In genomic region chr2:68234405-68234804, GRCh38 we compare ENCODE assay signal across 2 cellular contexts.
TF ChIP-seq lines count a peak whose summit lies in the region.

No MANE protein-coding gene starts in this region.

TF ChIP-seq in GM23338, 12 proteins besides CTCF, POLR2A, EP300 and RAD21 (continued from another document):
- TF ChIP-seq, protein P1, sequence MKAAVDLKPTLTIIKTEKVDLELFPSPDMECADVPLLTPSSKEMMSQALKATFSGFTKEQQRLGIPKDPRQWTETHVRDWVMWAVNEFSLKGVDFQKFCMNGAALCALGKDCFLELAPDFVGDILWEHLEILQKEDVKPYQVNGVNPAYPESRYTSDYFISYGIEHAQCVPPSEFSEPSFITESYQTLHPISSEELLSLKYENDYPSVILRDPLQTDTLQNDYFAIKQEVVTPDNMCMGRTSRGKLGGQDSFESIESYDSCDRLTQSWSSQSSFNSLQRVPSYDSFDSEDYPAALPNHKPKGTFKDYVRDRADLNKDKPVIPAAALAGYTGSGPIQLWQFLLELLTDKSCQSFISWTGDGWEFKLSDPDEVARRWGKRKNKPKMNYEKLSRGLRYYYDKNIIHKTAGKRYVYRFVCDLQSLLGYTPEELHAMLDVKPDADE (IDR thresholded peaks at IDR 0.05) = no peak
- TF ChIP-seq EZH2 (IDR thresholded peaks at IDR 0.05; ENCODE audit: low read depth, unreplicated experiment) (no peak), NANOG (IDR thresholded peaks at IDR 0.05; ENCODE audit: borderline replicate concordance) (no peak), ZNF331 (CRISPR knock-in tag; IDR thresholded peaks at IDR 0.05; ENCODE audit: low read depth) (no peak), CREB1 (CRISPR knock-in tag; IDR thresholded peaks at IDR 0.05; ENCODE audit: low read depth) (no peak), ZNF114 (CRISPR knock-in tag; IDR thresholded peaks at IDR 0.05) (no peak), POLR2AphosphoS5 (IDR thresholded peaks at IDR 0.05; ENCODE audit: low read depth) (no peak)
- TF ChIP-seq, protein P2, sequence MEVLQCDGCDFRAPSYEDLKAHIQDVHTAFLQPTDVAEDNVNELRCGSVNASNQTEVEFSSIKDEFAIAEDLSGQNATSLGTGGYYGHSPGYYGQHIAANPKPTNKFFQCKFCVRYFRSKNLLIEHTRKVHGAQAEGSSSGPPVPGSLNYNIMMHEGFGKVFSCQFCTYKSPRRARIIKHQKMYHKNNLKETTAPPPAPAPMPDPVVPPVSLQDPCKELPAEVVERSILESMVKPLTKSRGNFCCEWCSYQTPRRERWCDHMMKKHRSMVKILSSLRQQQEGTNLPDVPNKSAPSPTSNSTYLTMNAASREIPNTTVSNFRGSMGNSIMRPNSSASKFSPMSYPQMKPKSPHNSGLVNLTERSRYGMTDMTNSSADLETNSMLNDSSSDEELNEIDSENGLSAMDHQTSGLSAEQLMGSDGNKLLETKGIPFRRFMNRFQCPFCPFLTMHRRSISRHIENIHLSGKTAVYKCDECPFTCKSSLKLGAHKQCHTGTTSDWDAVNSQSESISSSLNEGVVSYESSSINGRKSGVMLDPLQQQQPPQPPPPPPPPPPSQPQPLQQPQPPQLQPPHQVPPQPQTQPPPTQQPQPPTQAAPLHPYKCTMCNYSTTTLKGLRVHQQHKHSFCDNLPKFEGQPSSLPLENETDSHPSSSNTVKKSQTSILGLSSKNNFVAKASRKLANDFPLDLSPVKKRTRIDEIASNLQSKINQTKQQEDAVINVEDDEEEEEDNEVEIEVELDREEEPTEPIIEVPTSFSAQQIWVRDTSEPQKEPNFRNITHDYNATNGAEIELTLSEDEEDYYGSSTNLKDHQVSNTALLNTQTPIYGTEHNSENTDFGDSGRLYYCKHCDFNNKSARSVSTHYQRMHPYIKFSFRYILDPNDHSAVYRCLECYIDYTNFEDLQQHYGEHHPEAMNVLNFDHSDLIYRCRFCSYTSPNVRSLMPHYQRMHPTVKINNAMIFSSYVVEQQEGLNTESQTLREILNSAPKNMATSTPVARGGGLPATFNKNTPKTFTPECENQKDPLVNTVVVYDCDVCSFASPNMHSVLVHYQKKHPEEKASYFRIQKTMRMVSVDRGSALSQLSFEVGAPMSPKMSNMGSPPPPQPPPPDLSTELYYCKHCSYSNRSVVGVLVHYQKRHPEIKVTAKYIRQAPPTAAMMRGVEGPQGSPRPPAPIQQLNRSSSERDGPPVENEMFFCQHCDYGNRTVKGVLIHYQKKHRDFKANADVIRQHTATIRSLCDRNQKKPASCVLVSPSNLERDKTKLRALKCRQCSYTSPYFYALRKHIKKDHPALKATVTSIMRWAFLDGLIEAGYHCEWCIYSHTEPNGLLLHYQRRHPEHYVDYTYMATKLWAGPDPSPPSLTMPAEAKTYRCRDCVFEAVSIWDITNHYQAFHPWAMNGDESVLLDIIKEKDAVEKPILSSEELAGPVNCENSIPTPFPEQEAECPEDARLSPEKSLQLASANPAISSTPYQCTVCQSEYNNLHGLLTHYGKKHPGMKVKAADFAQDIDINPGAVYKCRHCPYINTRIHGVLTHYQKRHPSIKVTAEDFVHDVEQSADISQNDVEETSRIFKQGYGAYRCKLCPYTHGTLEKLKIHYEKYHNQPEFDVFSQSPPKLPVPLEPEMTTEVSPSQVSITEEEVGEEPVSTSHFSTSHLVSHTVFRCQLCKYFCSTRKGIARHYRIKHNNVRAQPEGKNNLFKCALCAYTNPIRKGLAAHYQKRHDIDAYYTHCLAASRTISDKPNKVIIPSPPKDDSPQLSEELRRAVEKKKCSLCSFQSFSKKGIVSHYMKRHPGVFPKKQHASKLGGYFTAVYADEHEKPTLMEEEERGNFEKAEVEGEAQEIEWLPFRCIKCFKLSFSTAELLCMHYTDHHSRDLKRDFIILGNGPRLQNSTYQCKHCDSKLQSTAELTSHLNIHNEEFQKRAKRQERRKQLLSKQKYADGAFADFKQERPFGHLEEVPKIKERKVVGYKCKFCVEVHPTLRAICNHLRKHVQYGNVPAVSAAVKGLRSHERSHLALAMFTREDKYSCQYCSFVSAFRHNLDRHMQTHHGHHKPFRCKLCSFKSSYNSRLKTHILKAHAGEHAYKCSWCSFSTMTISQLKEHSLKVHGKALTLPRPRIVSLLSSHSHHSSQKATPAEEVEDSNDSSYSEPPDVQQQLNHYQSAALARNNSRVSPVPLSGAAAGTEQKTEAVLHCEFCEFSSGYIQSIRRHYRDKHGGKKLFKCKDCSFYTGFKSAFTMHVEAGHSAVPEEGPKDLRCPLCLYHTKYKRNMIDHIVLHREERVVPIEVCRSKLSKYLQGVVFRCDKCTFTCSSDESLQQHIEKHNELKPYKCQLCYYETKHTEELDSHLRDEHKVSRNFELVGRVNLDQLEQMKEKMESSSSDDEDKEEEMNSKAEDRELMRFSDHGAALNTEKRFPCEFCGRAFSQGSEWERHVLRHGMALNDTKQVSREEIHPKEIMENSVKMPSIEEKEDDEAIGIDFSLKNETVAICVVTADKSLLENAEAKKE (CRISPR knock-in tag; IDR thresholded peaks at IDR 0.05) = no peak
- TF ChIP-seq, protein P3, sequence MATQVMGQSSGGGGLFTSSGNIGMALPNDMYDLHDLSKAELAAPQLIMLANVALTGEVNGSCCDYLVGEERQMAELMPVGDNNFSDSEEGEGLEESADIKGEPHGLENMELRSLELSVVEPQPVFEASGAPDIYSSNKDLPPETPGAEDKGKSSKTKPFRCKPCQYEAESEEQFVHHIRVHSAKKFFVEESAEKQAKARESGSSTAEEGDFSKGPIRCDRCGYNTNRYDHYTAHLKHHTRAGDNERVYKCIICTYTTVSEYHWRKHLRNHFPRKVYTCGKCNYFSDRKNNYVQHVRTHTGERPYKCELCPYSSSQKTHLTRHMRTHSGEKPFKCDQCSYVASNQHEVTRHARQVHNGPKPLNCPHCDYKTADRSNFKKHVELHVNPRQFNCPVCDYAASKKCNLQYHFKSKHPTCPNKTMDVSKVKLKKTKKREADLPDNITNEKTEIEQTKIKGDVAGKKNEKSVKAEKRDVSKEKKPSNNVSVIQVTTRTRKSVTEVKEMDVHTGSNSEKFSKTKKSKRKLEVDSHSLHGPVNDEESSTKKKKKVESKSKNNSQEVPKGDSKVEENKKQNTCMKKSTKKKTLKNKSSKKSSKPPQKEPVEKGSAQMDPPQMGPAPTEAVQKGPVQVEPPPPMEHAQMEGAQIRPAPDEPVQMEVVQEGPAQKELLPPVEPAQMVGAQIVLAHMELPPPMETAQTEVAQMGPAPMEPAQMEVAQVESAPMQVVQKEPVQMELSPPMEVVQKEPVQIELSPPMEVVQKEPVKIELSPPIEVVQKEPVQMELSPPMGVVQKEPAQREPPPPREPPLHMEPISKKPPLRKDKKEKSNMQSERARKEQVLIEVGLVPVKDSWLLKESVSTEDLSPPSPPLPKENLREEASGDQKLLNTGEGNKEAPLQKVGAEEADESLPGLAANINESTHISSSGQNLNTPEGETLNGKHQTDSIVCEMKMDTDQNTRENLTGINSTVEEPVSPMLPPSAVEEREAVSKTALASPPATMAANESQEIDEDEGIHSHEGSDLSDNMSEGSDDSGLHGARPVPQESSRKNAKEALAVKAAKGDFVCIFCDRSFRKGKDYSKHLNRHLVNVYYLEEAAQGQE (IDR thresholded peaks at IDR 0.05; ENCODE audit: unreplicated experiment) = no peak

TF ChIP-seq in neural cell, 6 proteins besides CTCF, POLR2A, EP300 and RAD21 (continued from another document):
- TF ChIP-seq, protein P3 (IDR thresholded peaks at IDR 0.05; ENCODE audit: borderline replicate concordance) = no peak
TF ChIP-seq in neural cell: peak in this region for 1.
